ENCODE assay signal across 8 cellular contexts in genomic region chr5:59768204-59769040, GRCh38.
DNase-seq lines count a peak whose midpoint lies in the region; ATAC-seq, FAIRE-seq and TF ChIP-seq lines count a peak whose summit lies in the region.

No MANE protein-coding gene starts in this region.

- H3K4me1 ChIP-seq in mammary epithelial cell (ENCODE audit: insufficient read depth, low read length) (peaks cover 35% of the 10 kb centered on the region), kidney (ENCODE audit: control insufficient read depth in 1 of 2, insufficient read depth in 1 of 2, low read depth in 1 of 2, low read length in 2 of 2) (peaks cover 2 to 14% of the 10 kb centered on the region in 2 donors)

- FAIRE-seq in kidney (lab: Jason Lieb, UNC) (no peak), D721Med (lab: Jason Lieb, UNC) (no peak)

- BruUV-seq in mammary epithelial cell (replicated peaks; lab: Mats Ljungman, UMichigan): TSS peak; percentile 64

- H3K9ac ChIP-seq in mammary epithelial cell (ENCODE audit: insufficient read depth, low read length) (peak overlapping the region; percentile 96), kidney (ENCODE audit: low read length in 2 of 2) (peak overlapping the region; percentile 79 to 84)

- 0% methylated on average over 11 of the region's 38 CpGs for WGBS in mammary epithelial cell (ENCODE audit: low coverage, missing lambda C conversion rate)

- no peaks in the 10 kb centered on the region for H3K27me3 ChIP-seq in mammary epithelial cell (ENCODE audit: insufficient read depth, low read length)

- dilution Hi-C loops in mammary epithelial cell (cut with HindIII; ENCODE audit: low sequenced_read_pairs): no loop called here

- in situ Hi-C loops in G401 (cut with HindIII; ENCODE audit: low sequenced_read_pairs): no loop called here
- in situ Hi-C loops in mammary epithelial cell (cut with MboI; ENCODE audit: low sequenced_read_pairs in 2 of 2): no loop called here

- peak overlapping the region; percentile 64 to 75 (median 72) for H3K4me3 ChIP-seq in mammary epithelial cell (replicated peaks in 1 of 3; ENCODE audit: insufficient read depth in 1 of 3, low read depth in 2 of 3, low read length in 3 of 3)
- peak overlapping the region; percentile 89 to 93 for H3K4me3 ChIP-seq in kidney (ENCODE audit: low read length in 2 of 2)
- H3K4me3 ChIP-seq in skin epidermis: peak overlapping the region; percentile 32 to 54 (median 48)

- CTCF ChIA-PET in mammary epithelial cell (lab: Charles Lee; ENCODE audit: low non-redundant PET): interaction anchor here (0.6 kb wide), 1 partner anchor 21 kb away, joined by 3 read pairs; no protein-coding TSS in a partner anchor

- DNase-seq in G401 (ENCODE audit: low spot score): peak; percentile 6
- DNase-seq in mammary epithelial cell: peak; percentile 81
- peak; percentile 79 for DNase-seq in kidney
- no peak for DNase-seq in D721Med (ENCODE audit: insufficient read length, low spot score)

- H2AFZ ChIP-seq in mammary epithelial cell (ENCODE audit: low read depth, low read length): peak overlapping the region; percentile 77

- peak overlapping the region; percentile 87 for H3K4me2 ChIP-seq in mammary epithelial cell (ENCODE audit: insufficient read depth, low read depth, low read length)

- intact Hi-C loops in mammary epithelial cell (cut with micrococcal nuclease) (loop anchor here (1.0 kb wide), 3 partner anchors 18 to 32 kb away; no protein-coding TSS in a partner anchor), kidney (cut with DNase I) (no loop called here)

- H4K20me1 ChIP-seq in mammary epithelial cell (ENCODE audit: insufficient read depth, low read length): no peaks in the 10 kb centered on the region

- no peaks in the 10 kb centered on the region for H3K36me3 ChIP-seq in mammary epithelial cell (ENCODE audit: insufficient read depth, low read length)
- H3K36me3 ChIP-seq in kidney (ENCODE audit: control insufficient read depth in 1 of 2, insufficient read depth in 2 of 2, low read length in 2 of 2): no peaks in the 10 kb centered on the region

- TF ChIP-seq CTCF in mammary epithelial cell (conservative IDR thresholded peaks at IDR 0.05 in 1 of 2, IDR thresholded peaks at IDR 0.05 in 1 of 2; ENCODE audit: extremely low read depth in 1 of 2, insufficient read depth in 1 of 2, low read depth in 1 of 2, low read length in 2 of 2): no peak
- no peak for TF ChIP-seq CTCF in kidney (IDR thresholded peaks at IDR 0.05; ENCODE audit: borderline replicate concordance, extremely low read depth, insufficient read depth)
- TF ChIP-seq CTCF in D721Med (IDR thresholded peaks at IDR 0.05; ENCODE audit: insufficient read depth, missing control alignments): no peak

- ATAC-seq in HG03139 (IDR thresholded peaks at IDR 0.05; ENCODE audit: unreplicated experiment): peak; percentile 58
- ATAC-seq in HG03097 (IDR thresholded peaks at IDR 0.05; ENCODE audit: low FRiP score, unreplicated experiment): no peak

- H3K27ac ChIP-seq in mammary epithelial cell (ENCODE audit: insufficient read depth, low read depth, low read length) (peak overlapping the region; percentile 97), kidney (ENCODE audit: low read depth in 2 of 2, low read length in 2 of 2) (peak overlapping the region; percentile 46 to 68), skin epidermis (peak overlapping the region in 20 of 21 experiments; percentile 2 to 87 (median 74))

- peaks cover 70% of the 10 kb centered on the region for H3K79me2 ChIP-seq in mammary epithelial cell (ENCODE audit: insufficient read depth, low read length)

- H3K9me3 ChIP-seq in mammary epithelial cell (replicated peaks; ENCODE audit: insufficient read depth, low read length) (no peaks in the 10 kb centered on the region), kidney (ENCODE audit: control insufficient read depth in 1 of 2, low read length in 2 of 2) (no peaks in the 10 kb centered on the region)

TF ChIP-seq in PFSK-1, 5 proteins besides CTCF, POLR2A, EP300 and RAD21:
- TF ChIP-seq FOXP2 (optimal IDR thresholded peaks at IDR 0.05; ENCODE audit: borderline replicate concordance, extremely low read depth, extremely low read length, insufficient read depth) (peak; percentile 93), POLR2AphosphoS5 (IDR thresholded peaks at IDR 0.05; ENCODE audit: low read depth, low read length) (peak; percentile 53; the same call in 1 of the 2 replicates), SIN3A (IDR thresholded peaks at IDR 0.05; ENCODE audit: borderline replicate concordance, insufficient read depth, low read length) (no peak; the same call in 1 of the 2 replicates), REST (IDR thresholded peaks at IDR 0.05; ENCODE audit: insufficient read depth in 1 of 2, low read depth in 2 of 2, low read length in 2 of 2) (no peak)
TF ChIP-seq in PFSK-1: peak in this region for 2.
